In genomic region chr10:62755662-62756653, GRCh38 we compare ENCODE assay signal across 26 cellular contexts. TPM values are rescaled to one million over a fixed set of nuclear protein-coding genes. Genes with fewer than 3 reads are reported as not detected.
A peak's percentile ranks its signal among the peaks of the same experiment; 100 is the strongest.
DNase-seq lines count a peak whose midpoint lies in the region; ATAC-seq, FAIRE-seq and TF ChIP-seq lines count a peak whose summit lies in the region.
"Had no signal": no experiment of that assay in that cellular context is flagged by ENCODE, and none has a peak within 500 bp of the region (broad histone marks: within the 10 kb centered on the region; RNA-seq: fewer than 3 reads in every experiment).

No MANE protein-coding gene starts in this region.

- H3K27ac Mint-ChIP-seq in neural crest cell (ENCODE audit: unreplicated experiment), result peak overlapping the region; percentile 63
- H3K27ac Mint-ChIP-seq: activated CD8-positive, alpha-beta memory T cell treated with anti-CD3 and anti-CD28 coated beads, Interleukin-2, amount 10 ng/mL, durations not matched to agents 7 days and 5 days; neural progenitor cell had no signal

- TF ChIP-seq CTCF in GM12878 (IDR thresholded peaks at IDR 0.05 in 2 of 3, conservative IDR thresholded peaks at IDR 0.05 in 1 of 3; ENCODE audit: control insufficient read depth in 2 of 3, extremely low read depth in 1 of 3, insufficient read depth in 1 of 3, low read depth in 3 of 3, low read length in 3 of 3) (no peak), neural crest cell (conservative IDR thresholded peaks at IDR 0.05) (no peak)

- peak overlapping the region; percentile 22 for H3K27ac ChIP-seq in GM12878 (ENCODE audit: control insufficient read depth, insufficient read depth)
- H3K27ac ChIP-seq: A549, ascending aorta, HL-60, neural progenitor cell, PC-9, psoas muscle, suprapubic skin had no signal

- no peaks in the 10 kb centered on the region for H3K9me3 Mint-ChIP-seq in activated T-cell treated with anti-CD3 and anti-CD28 coated beads, Interleukin-2, amount 50 U/mL, for 4 hours
- peaks cover 4% of the 10 kb centered on the region for H3K9me3 Mint-ChIP-seq in neural crest cell
- H3K9me3 Mint-ChIP-seq: neural progenitor cell had no signal

- no peak overlapping the region for H3K4me3 Mint-ChIP-seq in activated T-cell treated with anti-CD3 and anti-CD28 coated beads, Interleukin-2, amount 50 U/mL, for 4 hours
- peak overlapping the region; percentile 70 for H3K4me3 Mint-ChIP-seq in neural crest cell
- H3K4me3 Mint-ChIP-seq: activated CD8-positive, alpha-beta memory T cell treated with anti-CD3 and anti-CD28 coated beads, Interleukin-2, amount 10 ng/mL, durations not matched to agents 7 days and 5 days; neural progenitor cell had no signal

- no peaks in the 10 kb centered on the region for H3K27me3 ChIP-seq in GM12878 (replicated peaks in 1 of 2; ENCODE audit: control insufficient read depth in 2 of 2, insufficient read depth in 2 of 2, low read length in 1 of 2)
- H3K27me3 ChIP-seq: ascending aorta, neural progenitor cell, suprapubic skin had no signal

- peaks cover 23% of the 10 kb centered on the region for H3K4me1 Mint-ChIP-seq in activated T-cell treated with anti-CD3 and anti-CD28 coated beads, Interleukin-2, amount 50 U/mL, for 4 hours (ENCODE audit: low read depth)
- H3K4me1 Mint-ChIP-seq in neural crest cell, result peaks cover 57% of the 10 kb centered on the region

- in situ Hi-C loops in GM12878 (cut with MboI), result no loop called here

- peak; percentile 41 to 55 for ATAC-seq in activated T-cell treated with anti-CD3 and anti-CD28 coated beads, Interleukin-2, amount 50 U/mL, for 4 hours
- ATAC-seq in HG02938 (IDR thresholded peaks at IDR 0.05; ENCODE audit: unreplicated experiment) (peak; percentile 58), GM12878 (peak; percentile 91), Right ventricle myocardium superior (ENCODE audit: poor library complexity) (no peak)
- ATAC-seq: A549; activated CD8-positive, alpha-beta memory T cell treated with anti-CD3 and anti-CD28 coated beads, Interleukin-2, amount 10 ng/mL, durations not matched to agents 7 days and 5 days; psoas muscle had no signal

- H2AFZ ChIP-seq in GM12878 (ENCODE audit: control insufficient read depth, low read depth, low read length), result peak overlapping the region; percentile 28
- H2AFZ ChIP-seq: neural progenitor cell, PC-9 had no signal

- no peak for DNase-seq in activated T-cell treated with anti-CD3 and anti-CD28 coated beads, Interleukin-2, amount 50 U/mL, for 4 hours
- no peak for DNase-seq in activated T-cell treated with anti-CD3 and anti-CD28 coated beads, Interleukin-2, amount 50 U/mL, for 48 hours
- DNase-seq in GM12878 (ENCODE audit: low read depth, low spot score) (no peak), neural crest cell (ENCODE audit: low read depth, low spot score) (no peak), Right ventricle myocardium superior (no peak), NCI-H2107 treated with DMSO at 0.1 percent for 48 hours (lab: John Stamatoyannopoulos, UW; ENCODE audit: unreplicated experiment) (no peak), A172 (ENCODE audit: low spot score) (no peak)
- DNase-seq: activated CD8-positive, alpha-beta memory T cell treated with anti-CD3 and anti-CD28 coated beads, Interleukin-2, amount 10 ng/mL, durations not matched to agents 7 days and 5 days; activated effector memory CD4-positive, alpha-beta T cell treated with anti-CD3 and anti-CD28 coated beads, Interleukin-2, amount 50 U/mL, for 16 hours; C1 segment of cervical spinal cord; GF-D8; IMR-90; NCI-H1694 treated with DMSO at 0.1 percent for 48 hours; NCI-H2227 treated with DMSO at 0.1 percent for 48 hours; NCI-H82; PC-9; psoas muscle; stimulated activated CD4-positive, alpha-beta T cell treated with anti-CD3 and anti-CD28 coated beads, Interleukin-4, amount 100 ng/mL, for 4 hours; T-helper 9 cell had no signal

- H3K9me3 ChIP-seq in GM12878 (replicated peaks; ENCODE audit: control insufficient read depth, insufficient read depth, low read length), result no peaks in the 10 kb centered on the region; the same call in 2 of the 3 replicates
- H3K9me3 ChIP-seq: A549, ascending aorta, psoas muscle, suprapubic skin had no signal

- H3K9ac ChIP-seq in GM12878 (ENCODE audit: control insufficient read depth, insufficient read depth, low read length), result no peak overlapping the region
- H3K9ac ChIP-seq: neural progenitor cell had no signal

- H3K36me3 Mint-ChIP-seq in activated T-cell treated with anti-CD3 and anti-CD28 coated beads, Interleukin-2, amount 50 U/mL, for 4 hours (ENCODE audit: insufficient read depth), result no peaks in the 10 kb centered on the region
- H3K36me3 Mint-ChIP-seq in neural crest cell (ENCODE audit: low read depth), result no peaks in the 10 kb centered on the region
- H3K36me3 Mint-ChIP-seq: activated CD8-positive, alpha-beta memory T cell treated with anti-CD3 and anti-CD28 coated beads, Interleukin-2, amount 10 ng/mL, durations not matched to agents 7 days and 5 days; neural progenitor cell had no signal

- no peak for TF ChIP-seq RAD21 in GM12878 (IDR thresholded peaks at IDR 0.05; ENCODE audit: insufficient read depth, low read depth, low read length)

- SMC1A ChIA-PET in GM12878 (lab: Charles Lee; ENCODE audit: uncharacterized antibody, unreplicated experiment), result interaction anchor here (1.0 to 4.1 kb wide), 11 partner anchors 12 to 99 kb away, joined by 3 to 43 read pairs (median 4); no protein-coding TSS in a partner anchor

- H3K4me1 ChIP-seq in GM12878 (ENCODE audit: control insufficient read depth, insufficient read depth, low read length), result peaks cover 10% of the 10 kb centered on the region
- H3K4me1 ChIP-seq: A549, ascending aorta, psoas muscle, suprapubic skin had no signal

- no peak overlapping the region for H3K4me3 ChIP-seq in GM12878
- H3K4me3 ChIP-seq: A549, ascending aorta, neural progenitor cell, PC-9, psoas muscle, smooth muscle cell, suprapubic skin had no signal

- 0 out of 4 replicates have a peak, but pooled peaks have one; percentile 2 to 37 for TF ChIP-seq EP300 in GM12878 (IDR thresholded peaks at IDR 0.05; ENCODE audit: borderline replicate concordance in 1 of 2, control insufficient read depth in 1 of 2, low read depth in 2 of 2, low read length in 2 of 2)

- no peak overlapping the region; the same call in 1 of the 2 replicates for H3K4me2 ChIP-seq in GM12878 (ENCODE audit: control insufficient read depth, insufficient read depth)
- H3K4me2 ChIP-seq: A549, neural progenitor cell, PC-9, smooth muscle cell had no signal

- intact Hi-C loops in GM12878 (cut with micrococcal nuclease; ENCODE audit: unreplicated experiment), result no loop called here
- intact Hi-C loops in Right ventricle myocardium superior (cut with DNase I), result no loop called here

- no TSS peak for BruUV-seq in GM12878 (replicated peaks; lab: Mats Ljungman, UMichigan)

- H3K79me2 ChIP-seq in GM12878 (ENCODE audit: control insufficient read depth, insufficient read depth, low read length), result no peaks in the 10 kb centered on the region

- no peaks in the 10 kb centered on the region for H3K27me3 Mint-ChIP-seq in activated T-cell treated with anti-CD3 and anti-CD28 coated beads, Interleukin-2, amount 50 U/mL, for 4 hours (ENCODE audit: low read depth)
- H3K27me3 Mint-ChIP-seq in neural crest cell (ENCODE audit: low read depth), result no peaks in the 10 kb centered on the region

- TF ChIP-seq POLR2A in GM12878 (IDR thresholded peaks at IDR 0.05; ENCODE audit: low read depth, low read length), result no peak

- no peaks in the 10 kb centered on the region for H3K36me3 ChIP-seq in GM12878 (ENCODE audit: control insufficient read depth in 2 of 2, insufficient read depth in 2 of 2, low read length in 1 of 2)
- H3K36me3 ChIP-seq: ascending aorta, neural progenitor cell, suprapubic skin had no signal

- peak; percentile 59 for FAIRE-seq in GM12878 (lab: Jason Lieb, UNC)
- FAIRE-seq: A549 had no signal

- WGBS in GM12878 (ENCODE audit: insufficient coverage, insufficient replicate concordance, low lambda C conversion rate, missing lambda C conversion rate), result 23% methylated on average over 8 of the region's 8 CpGs

- CTCF ChIA-PET in GM12878 (lab: Yijun Ruan, JAX), result interaction anchor here (0.6 to 1.2 kb wide), 3 partner anchors 14 to 975 kb away, joined by 3 to 4 read pairs (median 3); no protein-coding TSS in a partner anchor

- RAD21 ChIA-PET in GM12878 (lab: Charles Lee; ENCODE audit: unreplicated experiment), result interaction anchor here (0.6 to 2.5 kb wide), 5 partner anchors 14 to 43 kb away, joined by 3 to 16 read pairs (median 5); no protein-coding TSS in a partner anchor

- POLR2A ChIA-PET in GM12878 (lab: Charles Lee), result interaction anchor here (1.0 to 1.6 kb wide), 4 partner anchors 15 to 115 kb away, joined by 3 to 7 read pairs (median 4); no protein-coding TSS in a partner anchor

- H4K20me1 ChIP-seq in GM12878 (ENCODE audit: control insufficient read depth, insufficient read depth), result no peaks in the 10 kb centered on the region

TF ChIP-seq in GM12878, 131 proteins besides CTCF, POLR2A, EP300 and RAD21 (continues in another document):
- peak; percentile 46; the same call in 1 of the 2 replicates for TF ChIP-seq RUNX3 (IDR thresholded peaks at IDR 0.05; ENCODE audit: low read length)

RNA-seq across cellular contexts. Expression of gene ADO, which starts 48.6 kb away (rescaled TPM):
- 10 to 100 TPM; 42.7 to 44.7 (median 44.4) TPM for total RNA-seq in activated T-cell treated with anti-CD3 and anti-CD28 coated beads, Interleukin-2, amount 50 U/mL, for 4 hours
- 35.5 and 35.8 TPM in 2 replicates for total RNA-seq in GM12878 (2013; cell fraction: nucleolus; rRNA removed)
- total RNA-seq in GM12878 (2014; rRNA removed) (31.4 and 33.0 TPM in 2 replicates), GM12878 (2014; rRNA removed; fragmentation: Illumina TruSeq; extraction: Trizol) (17.4 and 17.5 TPM in 2 replicates), GM12878 (2021) (24.8 and 26.7 TPM in 2 replicates), neural crest cell (41.0 TPM in 2 replicates), Right ventricle myocardium superior (16.0 TPM)
- 5.2 TPM for polyA plus RNA-seq in GM12878 (2011; ENCODE audit: low read depth)
- polyA plus RNA-seq in GM12878 (2011; rRNA removed) (44.6 and 64.0 TPM in 2 replicates), GM12878 (2014; fragmentation: Illumina TruSeq; extraction: Trizol) (20.9 and 22.8 TPM in 2 replicates), GM12878 (2014; fragmentation: Nextera tagmentation; extraction: Ambion mirVana) (1 to 10 TPM; 4.3 to 8.5 TPM), GM12878 (2014; rRNA removed) (19.5 and 20.0 TPM in 2 replicates), GM12878 (2016; fragmentation: Nextera tagmentation; extraction: Ambion mirVana) (1 to 10 TPM; 4.3 to 4.4 TPM)
- polyA plus RNA-seq in GM12878 (2011; cell fraction: cytosol; rRNA removed), result 21.9 and 23.4 TPM in 2 replicates
- 30.1 and 30.3 TPM in 2 replicates for polyA plus RNA-seq in GM12878 (2011; cell fraction: nucleus; rRNA removed)
- 12.1 and 16.7 TPM in 2 replicates for polyA plus RNA-seq in GM12878 (2012)
- 30.6 and 31.3 TPM in 2 replicates for polyA minus RNA-seq in GM12878 (2011; rRNA and poly(A)+ RNA removed)
- 20.1 and 22.1 TPM in 2 replicates for polyA minus RNA-seq in GM12878 (2011; cell fraction: cytosol; rRNA and poly(A)+ RNA removed)
- 27.2 and 37.9 TPM in 2 replicates for polyA minus RNA-seq in GM12878 (2011; cell fraction: nucleus; rRNA and poly(A)+ RNA removed)
- total RNA-seq in A172 (2014; rRNA removed; shearing (Covaris generic)), result 28.5 and 32.3 TPM in 2 replicates
